ENCODE assay signal across 23 cellular contexts in the genomic region with DNA sequence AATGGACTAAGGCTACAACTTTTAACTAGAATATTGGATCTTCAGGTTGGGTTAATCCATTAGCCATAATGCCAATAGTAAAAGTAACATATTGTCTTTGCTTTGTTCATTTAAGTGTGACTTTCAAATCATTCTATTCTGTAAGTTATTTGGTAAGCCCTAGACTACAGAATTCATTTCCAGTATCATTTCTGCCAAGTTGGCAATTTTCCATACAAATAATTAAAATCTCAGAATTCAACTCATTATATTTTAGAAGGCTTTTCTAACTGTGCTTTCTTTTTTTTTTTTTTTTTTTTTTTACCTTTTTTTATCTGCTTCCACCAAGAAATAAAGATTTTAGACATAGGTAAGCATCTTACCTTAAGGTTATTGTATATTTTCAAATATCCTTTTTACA.
"Had no signal": no experiment of that assay in that cellular context is flagged by ENCODE, and none has a peak within 500 bp of the region (broad histone marks: within the 10 kb centered on the region; RNA-seq: fewer than 3 reads in every experiment).

No MANE protein-coding gene starts in this region.

- H3K27me3 ChIP-seq: MG63, SJSA1 had no signal

- H3K9me3 ChIP-seq: MG63 had no signal

- FAIRE-seq: RCC 7860 had no signal

- H3K4me3 ChIP-seq: MG63, SJSA1, SK-N-MC had no signal

- DNase-seq: Karpas-422, KG1, MG63, NCI-H1092, NCI-H1105 treated with DMSO at 0.1 percent for 48 hours, NCI-H1417 treated with DMSO at 0.1 percent for 48 hours, NCI-H146, NCI-H1694 treated with DMSO at 0.1 percent for 48 hours, NCI-H1930, NCI-H2081, NCI-H2107, NCI-H2227 treated with DMSO at 0.1 percent for 48 hours, NCI-H446, NCI-H510A, NCI-H524 treated with DMSO at 0.1 percent for 48 hours, NCI-H69, NCI-H774, Right ventricle myocardium superior, RPMI8226, SIG-M5 had no signal

- H3K36me3 ChIP-seq: MG63, SJSA1 had no signal

- H3K27ac ChIP-seq: SJSA1, SK-N-MC had no signal
